Comparison of ENCODE assay signal across 27 cellular contexts in genomic region chr9:81320909-81321482, GRCh38.
DNase-seq lines count a peak whose midpoint lies in the region; ATAC-seq and TF ChIP-seq lines count a peak whose summit lies in the region.
"Had no signal": no experiment of that assay in that cellular context is flagged by ENCODE, and none has a peak within 500 bp of the region (broad histone marks: within the 10 kb centered on the region; RNA-seq: fewer than 3 reads in every experiment).

No MANE protein-coding gene starts in this region.

- ATAC-seq in GM18873 (IDR thresholded peaks at IDR 0.05; ENCODE audit: low FRiP score, unreplicated experiment) (no peak), gastroesophageal sphincter (no peak)
- ATAC-seq: A549; activated CD4-positive, CD25-positive, alpha-beta regulatory T cell treated with anti-CD3 and anti-CD28 coated beads, Interleukin-2, amount 50 U/mL, for 24 hours; esophagus mucosa; HCT116; heart right ventricle; lower lobe of right lung; natural killer cell; stimulated activated naive CD8-positive, alpha-beta T cell treated with anti-CD3 and anti-CD28 coated beads, Interleukin-15, amount 100 ng/mL, for 72 hours had no signal

- peak; percentile 12 for DNase-seq in NCI-H748 (lab: John Stamatoyannopoulos, UW; ENCODE audit: unreplicated experiment)
- DNase-seq in NCI-H748 treated with DMSO at 0.1 percent for 48 hours (lab: John Stamatoyannopoulos, UW) = no peak
- peak; percentile 23 to 88 (median 33) for DNase-seq in NCI-H1417 (lab: John Stamatoyannopoulos, UW)
- DNase-seq in NCI-H69 (lab: John Stamatoyannopoulos, UW) = peak; percentile 86
- no peak for DNase-seq in activated naive CD4-positive, alpha-beta T cell treated with anti-CD3 and anti-CD28 coated beads, Interleukin-2, amount 50 U/mL, for 16 hours
- DNase-seq in dermis blood vessel endothelial cell = no peak
- DNase-seq: activated CD4-positive, alpha-beta memory T cell treated with anti-CD3 and anti-CD28 coated beads, Interleukin-2, amount 10 ng/mL, durations not matched to agents 7 days and 5 days; activated naive CD8-positive, alpha-beta T cell treated with anti-CD3 and anti-CD28 coated beads for 36 hours; aorta; endodermal cell; heart right ventricle; KBM-7; lower lobe of right lung; MG63; natural killer cell; NCI-H187; SJCRH30; stimulated activated naive CD8-positive, alpha-beta T cell treated with anti-CD3 and anti-CD28 coated beads, Interleukin-15, amount 100 ng/mL, for 72 hours; tibial artery had no signal

- no peaks in the 10 kb centered on the region for H3K27me3 ChIP-seq in gastroesophageal sphincter
- H3K27me3 ChIP-seq: cardiac muscle cell, heart right ventricle, MG63, SJCRH30, tibial artery had no signal

- H3K4me1 ChIP-seq in gastroesophageal sphincter = no peaks in the 10 kb centered on the region
- H3K4me1 ChIP-seq: heart right ventricle, lower lobe of right lung had no signal

- no peak for TF ChIP-seq CTCF in gastroesophageal sphincter (IDR thresholded peaks at IDR 0.05)

- H3K4me3 ChIP-seq in gastroesophageal sphincter = no peak overlapping the region
- H3K4me3 ChIP-seq: A549, cardiac muscle cell, coronary artery, heart right ventricle, lower lobe of right lung, MG63, SJCRH30, tibial artery had no signal

- 56 to 64% methylated on average over 3 to 4 of the region's 4 CpGs for WGBS in gastroesophageal sphincter (ENCODE audit: low coverage in 1 of 2), 2 donors

- no peak overlapping the region for H3K27ac ChIP-seq in gastroesophageal sphincter
- H3K27ac ChIP-seq: A549, cardiac muscle cell, coronary artery, heart right ventricle, lower lobe of right lung, SJCRH30, tibial artery had no signal

- no peaks in the 10 kb centered on the region for H3K36me3 ChIP-seq in gastroesophageal sphincter
- H3K36me3 ChIP-seq: cardiac muscle cell, heart right ventricle, lower lobe of right lung, MG63, SJCRH30, tibial artery had no signal

- no peak for TF ChIP-seq POLR2A in gastroesophageal sphincter (IDR thresholded peaks at IDR 0.05)

- no peak for TF ChIP-seq EP300 in gastroesophageal sphincter (IDR thresholded peaks at IDR 0.05)

- peaks cover 0 to 26% (median 0%) of the 10 kb centered on the region in 3 donors for H3K9me3 ChIP-seq in gastroesophageal sphincter
- H3K9me3 ChIP-seq: MG63 had no signal

Comparison
In these comparisons a context has a peak if more than half of its experiments do, and no peak if none do; other contexts are left out.
1. DNase-seq: peak in NCI-H748 (single experiment), NCI-H1417 (3 of 3) and NCI-H69 (single experiment); none in NCI-H748 treated with DMSO at 0.1 percent for 48 hours (single experiment), activated naive CD4-positive, alpha-beta T cell treated with anti-CD3 and anti-CD28 coated beads, Interleukin-2, amount 50 U/mL, for 16 hours (single experiment) and dermis blood vessel endothelial cell (single experiment).